Comparison of ENCODE assay signal across 12 cellular contexts in the genomic region with DNA sequence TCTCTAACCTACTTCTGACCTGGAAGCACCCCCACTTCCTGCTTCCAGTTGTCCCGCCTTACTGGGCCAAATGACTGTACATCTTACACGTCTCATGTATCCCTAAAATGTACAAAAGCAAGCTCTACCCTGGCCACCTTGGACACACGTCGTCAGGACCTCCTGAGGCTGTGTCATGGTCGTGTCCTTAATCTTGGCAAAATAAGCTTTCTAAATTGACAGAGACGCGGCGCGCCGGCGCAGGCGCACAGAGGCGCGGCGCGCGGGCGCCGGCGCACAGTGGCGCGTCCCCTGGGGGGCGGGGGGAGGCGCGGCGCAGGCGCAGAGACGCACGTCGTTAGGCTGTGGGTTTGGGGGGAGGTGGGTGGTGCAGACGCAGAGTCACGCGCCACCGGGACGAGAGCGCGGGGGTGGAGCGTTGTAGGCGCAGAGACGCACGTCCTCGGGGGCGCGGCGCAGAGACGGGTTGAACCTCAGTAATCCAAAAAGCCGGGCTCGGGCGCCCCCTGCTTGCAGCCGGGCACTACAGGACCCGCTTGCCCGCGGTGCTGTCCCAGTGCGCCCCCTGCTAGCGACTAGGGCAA. TPM values are rescaled to one million over a fixed set of nuclear protein-coding genes. Genes with fewer than 3 reads are reported as not detected.
A peak's percentile ranks its signal among the peaks of the same experiment; 100 is the strongest.
DNase-seq lines count a peak whose midpoint lies in the region; ATAC-seq and TF ChIP-seq lines count a peak whose summit lies in the region.
"Not testable (repeated sequence)": the region's sequence is repeated elsewhere in the genome, so short reads cannot be mapped to it uniquely, and the experiment has no call there.
"Had no signal": no experiment of that assay in that cellular context is flagged by ENCODE, and none has a peak within 500 bp of the region (broad histone marks: within the 10 kb centered on the region; RNA-seq: fewer than 3 reads in every experiment).

No MANE protein-coding gene starts in this region.

- POLR2A ChIA-PET in activated CD8-positive, alpha-beta T cell treated with anti-CD3 and anti-CD28 coated beads, Interleukin-2, amount 10 ng/mL, durations not matched to agents 7 days and 5 days (lab: Charles Lee): not testable (repeated sequence)

- not testable (repeated sequence) for TF ChIP-seq POLR2A in prostate gland (IDR thresholded peaks at IDR 0.05)

- H3K27ac Mint-ChIP-seq in activated CD8-positive, alpha-beta T cell treated with anti-CD3 and anti-CD28 coated beads, Interleukin-2, amount 10 ng/mL, durations not matched to agents 7 days and 5 days: not testable (repeated sequence)

- TF ChIP-seq CTCF in prostate gland (IDR thresholded peaks at IDR 0.05): not testable (repeated sequence)

- not testable (repeated sequence) for H3K27me3 Mint-ChIP-seq in activated CD8-positive, alpha-beta T cell treated with anti-CD3 and anti-CD28 coated beads, Interleukin-2, amount 10 ng/mL, durations not matched to agents 7 days and 5 days (ENCODE audit: low read depth)

- H3K4me3 ChIP-seq in prostate gland: not testable (repeated sequence)

- not testable (repeated sequence) for H3K4me3 Mint-ChIP-seq in activated CD8-positive, alpha-beta T cell treated with anti-CD3 and anti-CD28 coated beads, Interleukin-2, amount 10 ng/mL, durations not matched to agents 7 days and 5 days

- H3K9me3 Mint-ChIP-seq in activated CD8-positive, alpha-beta T cell treated with anti-CD3 and anti-CD28 coated beads, Interleukin-2, amount 10 ng/mL, durations not matched to agents 7 days and 5 days (ENCODE audit: insufficient read depth): not testable (repeated sequence)

- H3K9me3 ChIP-seq in prostate gland: not testable (repeated sequence)

- 80% methylated on average over 51 of the region's 55 CpGs for WGBS in prostate gland

- not testable (repeated sequence) for H3K4me1 ChIP-seq in prostate gland (replicated peaks)

- not testable (repeated sequence) for H3K4me1 Mint-ChIP-seq in activated CD8-positive, alpha-beta T cell treated with anti-CD3 and anti-CD28 coated beads, Interleukin-2, amount 10 ng/mL, durations not matched to agents 7 days and 5 days (ENCODE audit: low read depth)

- H3K27ac ChIP-seq in prostate gland: not testable (repeated sequence)

- CTCF ChIA-PET in activated CD8-positive, alpha-beta T cell treated with anti-CD3 and anti-CD28 coated beads, Interleukin-2, amount 10 ng/mL, durations not matched to agents 7 days and 5 days (lab: Charles Lee): not testable (repeated sequence)

- ATAC-seq in GM18498 (IDR thresholded peaks at IDR 0.05; ENCODE audit: unreplicated experiment) (peak; percentile 23), GM21737 (IDR thresholded peaks at IDR 0.05; ENCODE audit: unreplicated experiment) (peak; percentile 7), HG03439 (IDR thresholded peaks at IDR 0.05; ENCODE audit: unreplicated experiment) (peak; percentile 10), esophagus mucosa (peak; percentile 55), left lobe of liver (peak; percentile 35)
- ATAC-seq in activated CD8-positive, alpha-beta T cell treated with anti-CD3 and anti-CD28 coated beads, Interleukin-2, amount 10 ng/mL, durations not matched to agents 7 days and 5 days: peak; percentile 34

- not testable (repeated sequence) for H3K27me3 ChIP-seq in prostate gland (replicated peaks; ENCODE audit: insufficient read depth)

- not testable (repeated sequence) for H3K36me3 ChIP-seq in prostate gland

- H3K36me3 Mint-ChIP-seq in activated CD8-positive, alpha-beta T cell treated with anti-CD3 and anti-CD28 coated beads, Interleukin-2, amount 10 ng/mL, durations not matched to agents 7 days and 5 days (ENCODE audit: low read depth): not testable (repeated sequence)

- DNase-seq in activated CD8-positive, alpha-beta T cell treated with anti-CD3 and anti-CD28 coated beads, Interleukin-2, amount 10 ng/mL, durations not matched to agents 7 days and 5 days: not testable (repeated sequence)
- DNase-seq in left lobe of liver (ENCODE audit: low spot score): peak; percentile 46
- peak; percentile 2 for DNase-seq in prostate gland (ENCODE audit: low spot score)

- intact Hi-C loops in prostate gland (cut with DNase I): not testable (repeated sequence)

RNA-seq across cellular contexts. Expression of a gene that starts 3.6 kb away (rescaled TPM):
- total RNA-seq in activated CD8-positive, alpha-beta T cell treated with anti-CD3 and anti-CD28 coated beads, Interleukin-2, amount 10 ng/mL, durations not matched to agents 7 days and 5 days: not detected
- not detected for total RNA-seq in esophagus mucosa
- total RNA-seq in left lobe of liver: not detected
- total RNA-seq in prostate gland: not detected
- total RNA-seq: cerebellum, GM23248, M059J, mammary epithelial cell, subcutaneous adipose tissue had no signal

RNA-seq across cellular contexts. Expression of a gene that starts 17.9 kb away (rescaled TPM):
- 10 to 100 TPM; 33.8 to 34.2 TPM for total RNA-seq in activated CD8-positive, alpha-beta T cell treated with anti-CD3 and anti-CD28 coated beads, Interleukin-2, amount 10 ng/mL, durations not matched to agents 7 days and 5 days
- total RNA-seq in esophagus mucosa (20.5 TPM), left lobe of liver (33.6 TPM), prostate gland (10 to 100 TPM; 52.1 to 54.8 TPM)

RNA-seq across cellular contexts. Expression of a gene that starts 18.2 kb away (rescaled TPM):
- total RNA-seq in activated CD8-positive, alpha-beta T cell treated with anti-CD3 and anti-CD28 coated beads, Interleukin-2, amount 10 ng/mL, durations not matched to agents 7 days and 5 days: 100 to 1,000 TPM; 121 to 126 TPM
- 60.3 TPM for total RNA-seq in esophagus mucosa
- 31.4 TPM for total RNA-seq in left lobe of liver
- 100 to 1,000 TPM in 1 of 2 donors, 10 to 100 TPM in 1; 82.3 to 114 TPM for total RNA-seq in prostate gland

RNA-seq across cellular contexts. Expression of a gene that starts 46.9 kb away (rescaled TPM):
- 10 to 100 TPM; 13.1 to 15.0 TPM for total RNA-seq in activated CD8-positive, alpha-beta T cell treated with anti-CD3 and anti-CD28 coated beads, Interleukin-2, amount 10 ng/mL, durations not matched to agents 7 days and 5 days
- total RNA-seq in esophagus mucosa (6.2 TPM), left lobe of liver (21.4 TPM), prostate gland (10 to 100 TPM; 21.5 to 32.5 TPM)

RNA-seq across cellular contexts. Expression of a gene that starts 47.5 kb away (rescaled TPM):
- 100 to 1,000 TPM; 164 to 173 TPM for total RNA-seq in activated CD8-positive, alpha-beta T cell treated with anti-CD3 and anti-CD28 coated beads, Interleukin-2, amount 10 ng/mL, durations not matched to agents 7 days and 5 days
- total RNA-seq in esophagus mucosa (81.8 TPM), left lobe of liver (49.5 TPM), prostate gland (100 to 1,000 TPM in 1 of 2 donors, 10 to 100 TPM in 1; 87.4 to 129 TPM)
